ENCODE assay signal across 8 cellular contexts in genomic region chr10:100008708-100009282, GRCh38. TPM values are rescaled to one million over a fixed set of nuclear protein-coding genes. Genes with fewer than 3 reads are reported as not detected.
A peak's percentile ranks its signal among the peaks of the same experiment; 100 is the strongest.
DNase-seq lines count a peak whose midpoint lies in the region; ATAC-seq, FAIRE-seq and TF ChIP-seq lines count a peak whose summit lies in the region.

No MANE protein-coding gene starts in this region.

- no peak for TF ChIP-seq CTCF in AG09309 (IDR thresholded peaks at IDR 0.05; ENCODE audit: control insufficient read depth, insufficient read depth, low read depth, low read length, missing control alignments)

- no peak overlapping the region for H3K27ac ChIP-seq in HUES6 (ENCODE audit: low read depth, low read length)

- H3K36me3 ChIP-seq in HUES6 (ENCODE audit: control insufficient read depth, insufficient read depth, low read length), result no peaks in the 10 kb centered on the region

- H3K9me3 ChIP-seq in HUES6 (ENCODE audit: control insufficient read depth, insufficient read depth, low read depth, low read length), result no peaks in the 10 kb centered on the region

- no peak for TF ChIP-seq POLR2A in GM12892 (IDR thresholded peaks at IDR 0.05; ENCODE audit: low read depth, low read length)

- peak overlapping the region; percentile 38 to 93 (median 92) for H3K27ac Mint-ChIP-seq in naive B cell

- no peaks in the 10 kb centered on the region for H3K36me3 Mint-ChIP-seq in naive B cell

- H3K9me3 Mint-ChIP-seq in naive B cell, result no peaks in the 10 kb centered on the region

- peak overlapping the region; percentile 89 to 97 (median 91) for H3K4me3 Mint-ChIP-seq in naive B cell

- H3K4me3 ChIP-seq in AG09309 (ENCODE audit: control insufficient read depth, low read depth, low read length) (peak overlapping the region; percentile 95), HUES6 (ENCODE audit: low read depth, low read length) (peak overlapping the region; percentile 94)

- peaks cover 46 to 67% (median 66%) of the 10 kb centered on the region in 3 donors for H3K4me1 Mint-ChIP-seq in naive B cell

- DNase-seq in AG09309 (ENCODE audit: low read depth) (no peak), cerebellum (ENCODE audit: low spot score) (peak; percentile 27), naive B cell (no peak), GM12892 (ENCODE audit: insufficient read length) (no peak), MV-4-11 (lab: John Stamatoyannopoulos, UW) (no peak), posterior cingulate gyrus (no peak)

- no peak for FAIRE-seq in GM12892 (lab: Jason Lieb, UNC)

- H3K27me3 Mint-ChIP-seq in naive B cell, result no peaks in the 10 kb centered on the region

- H3K9ac ChIP-seq in HUES6 (ENCODE audit: low read length), result peak overlapping the region; percentile 75

- peaks cover 19% of the 10 kb centered on the region for H3K4me1 ChIP-seq in HUES6 (ENCODE audit: control insufficient read depth, insufficient read depth, low read length)

- H3K27me3 ChIP-seq in HUES6 (ENCODE audit: control insufficient read depth, insufficient read depth, low read length), result peaks cover 6% of the 10 kb centered on the region

- intact Hi-C loops in posterior cingulate gyrus (cut with DNase I), result no loop called here

- no peak for ATAC-seq in naive B cell (ENCODE audit: low read depth in 2 of 2)
- ATAC-seq in HG02852 (IDR thresholded peaks at IDR 0.05; ENCODE audit: unreplicated experiment), result no peak

RNA-seq across cellular contexts. Expression of gene DNMBP, which starts 1.0 kb away (rescaled TPM):
- total RNA-seq in cerebellum, result 12.8 TPM
- polyA plus RNA-seq in naive B cell (ENCODE audit: low read depth in 6 of 6), result 10 to 100 TPM in 1 of 6 donors, 1 to 10 TPM in 5; 1.2 to 11.9 (median 6.1) TPM
- polyA plus RNA-seq in GM12892 (2012; ENCODE audit: missing spikeins), result 12.1 TPM
